ENCODE assay signal across 1 cellular context in genomic region chr17:36486204-36487194, GRCh38.
TF ChIP-seq lines count a peak whose summit lies in the region.

Gene ZNHIT3 (plus strand): TSS chr17:36486681. CDS start chr17:36486700, 19 bp downstream.

TF ChIP-seq in GM12878, 131 proteins besides CTCF, POLR2A, EP300 and RAD21 (continued from another document and continues in another):
- TF ChIP-seq, protein P1, sequence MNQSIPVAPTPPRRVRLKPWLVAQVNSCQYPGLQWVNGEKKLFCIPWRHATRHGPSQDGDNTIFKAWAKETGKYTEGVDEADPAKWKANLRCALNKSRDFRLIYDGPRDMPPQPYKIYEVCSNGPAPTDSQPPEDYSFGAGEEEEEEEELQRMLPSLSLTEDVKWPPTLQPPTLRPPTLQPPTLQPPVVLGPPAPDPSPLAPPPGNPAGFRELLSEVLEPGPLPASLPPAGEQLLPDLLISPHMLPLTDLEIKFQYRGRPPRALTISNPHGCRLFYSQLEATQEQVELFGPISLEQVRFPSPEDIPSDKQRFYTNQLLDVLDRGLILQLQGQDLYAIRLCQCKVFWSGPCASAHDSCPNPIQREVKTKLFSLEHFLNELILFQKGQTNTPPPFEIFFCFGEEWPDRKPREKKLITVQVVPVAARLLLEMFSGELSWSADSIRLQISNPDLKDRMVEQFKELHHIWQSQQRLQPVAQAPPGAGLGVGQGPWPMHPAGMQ (IDR thresholded peaks at IDR 0.05; ENCODE audit: borderline replicate concordance): no peak
- TF ChIP-seq NR2C2 (IDR thresholded peaks at IDR 0.05; ENCODE audit: borderline replicate concordance, control insufficient read depth, insufficient read length, low read depth): peak; percentile 99
- 0 out of 2 replicates have a peak, but pooled peaks have one; percentile 26 for TF ChIP-seq TCF12 (IDR thresholded peaks at IDR 0.05; ENCODE audit: low read depth, low read length)
- TF ChIP-seq CHD2 (IDR thresholded peaks at IDR 0.05; ENCODE audit: borderline replicate concordance, low read depth, low read length): peak; percentile 79; the same call in 1 of the 2 replicates
- no peak for TF ChIP-seq CBX3 (IDR thresholded peaks at IDR 0.05; ENCODE audit: borderline replicate concordance, low read depth)
- TF ChIP-seq BCLAF1 (IDR thresholded peaks at IDR 0.05): no peak
- TF ChIP-seq GATAD2B (conservative IDR thresholded peaks at IDR 0.05; ENCODE audit: low read depth): 0 out of 2 replicates have a peak, but pooled peaks have one; percentile 12
- 0 out of 2 replicates have a peak, but pooled peaks have one; percentile 38 for TF ChIP-seq WRNIP1 (IDR thresholded peaks at IDR 0.05; ENCODE audit: borderline replicate concordance, low read depth, low read length)
- TF ChIP-seq NRF1 (conservative IDR thresholded peaks at IDR 0.05; ENCODE audit: low read depth, low read length): peak; percentile 57
- no peak for TF ChIP-seq SREBF1 (IDR thresholded peaks at IDR 0.05; ENCODE audit: low read length)
- TF ChIP-seq, protein P2, sequence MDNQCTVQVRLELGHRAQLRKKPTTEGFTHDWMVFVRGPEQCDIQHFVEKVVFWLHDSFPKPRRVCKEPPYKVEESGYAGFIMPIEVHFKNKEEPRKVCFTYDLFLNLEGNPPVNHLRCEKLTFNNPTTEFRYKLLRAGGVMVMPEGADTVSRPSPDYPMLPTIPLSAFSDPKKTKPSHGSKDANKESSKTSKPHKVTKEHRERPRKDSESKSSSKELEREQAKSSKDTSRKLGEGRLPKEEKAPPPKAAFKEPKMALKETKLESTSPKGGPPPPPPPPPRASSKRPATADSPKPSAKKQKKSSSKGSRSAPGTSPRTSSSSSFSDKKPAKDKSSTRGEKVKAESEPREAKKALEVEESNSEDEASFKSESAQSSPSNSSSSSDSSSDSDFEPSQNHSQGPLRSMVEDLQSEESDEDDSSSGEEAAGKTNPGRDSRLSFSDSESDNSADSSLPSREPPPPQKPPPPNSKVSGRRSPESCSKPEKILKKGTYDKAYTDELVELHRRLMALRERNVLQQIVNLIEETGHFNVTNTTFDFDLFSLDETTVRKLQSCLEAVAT (IDR thresholded peaks at IDR 0.05): peak; percentile 100
- TF ChIP-seq MYC (IDR thresholded peaks at IDR 0.05; ENCODE audit: insufficient read depth, insufficient read length, insufficient replicate concordance, low read length, severe bottlenecking): no peak
- peak; percentile 75; the same call in 1 of the 2 replicates for TF ChIP-seq FOXK2 (IDR thresholded peaks at IDR 0.05)
- no peak for TF ChIP-seq NR2F1 (conservative IDR thresholded peaks at IDR 0.05)
- TF ChIP-seq BMI1 (IDR thresholded peaks at IDR 0.05; ENCODE audit: borderline replicate concordance): no peak
- TF ChIP-seq RB1 (IDR thresholded peaks at IDR 0.05; ENCODE audit: borderline replicate concordance): no peak
- TF ChIP-seq JUNB (IDR thresholded peaks at IDR 0.05): no peak
- no peak for TF ChIP-seq PRDM15 (CRISPR knock-in tag; IDR thresholded peaks at IDR 0.05)
- peak; percentile 67 to 69; a peak in 3 of 4 replicates for TF ChIP-seq BHLHE40 (IDR thresholded peaks at IDR 0.05; ENCODE audit: borderline replicate concordance in 1 of 2, low read depth in 2 of 2, low read length in 1 of 2)
- TF ChIP-seq ATF7 (IDR thresholded peaks at IDR 0.05; ENCODE audit: low read depth): peak; percentile 66
- no peak for TF ChIP-seq ZNF274 (IDR thresholded peaks at IDR 0.05; ENCODE audit: insufficient read depth, insufficient read length)
- 0 out of 2 replicates have a peak, but pooled peaks have one; percentile 37 for TF ChIP-seq NKRF (conservative IDR thresholded peaks at IDR 0.05)
- TF ChIP-seq BRCA1 (IDR thresholded peaks at IDR 0.05; ENCODE audit: low read depth, low read length): no peak
- peak; percentile 81 for TF ChIP-seq RAD51 (IDR thresholded peaks at IDR 0.05)
- TF ChIP-seq CREB1 (IDR thresholded peaks at IDR 0.05; ENCODE audit: low read depth): peak; percentile 82
- no peak for TF ChIP-seq ZBTB33 (IDR thresholded peaks at IDR 0.05)
- TF ChIP-seq RBBP5 (conservative IDR thresholded peaks at IDR 0.05): no peak
- TF ChIP-seq E2F4 (IDR thresholded peaks at IDR 0.05; ENCODE audit: low read depth, low read length): no peak
- no peak for TF ChIP-seq ZBTB11 (CRISPR knock-in tag; IDR thresholded peaks at IDR 0.05)
- peak; percentile 54 to 62; a peak in 2 of 3 replicates for TF ChIP-seq EGR1 (IDR thresholded peaks at IDR 0.05; ENCODE audit: borderline replicate concordance in 1 of 2, low read depth in 2 of 2, low read length in 2 of 2)
- no peak for TF ChIP-seq ESRRA (IDR thresholded peaks at IDR 0.05; ENCODE audit: low read length)
- no peak for TF ChIP-seq MYB (IDR thresholded peaks at IDR 0.05; ENCODE audit: borderline replicate concordance, low read depth, low read length)
- peak; percentile 78 for TF ChIP-seq CREM (IDR thresholded peaks at IDR 0.05; ENCODE audit: low read depth)
- TF ChIP-seq SREBF2 (IDR thresholded peaks at IDR 0.05; ENCODE audit: low read length): no peak
- no peak for TF ChIP-seq BCL3 (IDR thresholded peaks at IDR 0.05; ENCODE audit: borderline replicate concordance, insufficient read depth, low read depth, low read length, poor library complexity, severe bottlenecking)
- no peak for TF ChIP-seq MEF2B (IDR thresholded peaks at IDR 0.05; ENCODE audit: partially characterized antibody, poor library complexity, severe bottlenecking)
- TF ChIP-seq HDAC2 (IDR thresholded peaks at IDR 0.05): no peak
- peak; percentile 59; the same call in 1 of the 2 replicates for TF ChIP-seq CBFB (IDR thresholded peaks at IDR 0.05; ENCODE audit: low read depth)
